Comparison of ENCODE assay signal across 13 cellular contexts in the genomic region with DNA sequence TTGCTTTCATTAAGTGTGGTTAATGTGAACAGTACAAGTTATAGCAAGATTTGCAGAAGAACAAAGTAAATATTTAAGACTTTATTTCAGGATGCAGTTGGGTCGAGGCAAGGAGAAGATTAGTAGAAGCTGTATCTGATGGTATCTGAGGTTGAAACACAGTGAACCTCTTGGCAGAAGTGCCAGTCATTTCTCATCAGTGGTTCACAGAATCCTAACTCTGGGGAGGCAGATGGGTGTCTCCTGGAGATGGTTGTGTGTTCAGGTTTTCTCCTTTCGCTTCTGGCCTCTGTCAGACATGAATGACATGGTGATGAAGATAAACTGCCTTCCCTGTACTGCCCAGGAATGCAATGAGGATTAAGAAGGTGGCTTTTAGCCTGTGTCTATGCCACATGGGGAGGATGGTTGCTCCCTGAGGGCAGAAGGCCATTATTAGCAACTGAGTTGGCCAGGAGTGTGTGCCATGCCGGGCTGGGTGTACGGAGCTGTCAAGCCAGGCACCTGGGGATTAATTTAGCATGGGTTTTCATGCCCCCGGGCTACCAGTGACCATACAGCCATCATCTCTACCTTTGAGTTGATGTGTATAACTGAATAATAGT. TPM values are rescaled to one million over a fixed set of nuclear protein-coding genes. Genes with fewer than 3 reads are reported as not detected.
DNase-seq lines count a peak whose midpoint lies in the region; ATAC-seq and TF ChIP-seq lines count a peak whose summit lies in the region.
"Had no signal": no experiment of that assay in that cellular context is flagged by ENCODE, and none has a peak within 500 bp of the region (broad histone marks: within the 10 kb centered on the region; RNA-seq: fewer than 3 reads in every experiment).

No MANE protein-coding gene starts in this region.

- peaks cover 0 to 56% of the 10 kb centered on the region in 2 donors for H3K4me1 ChIP-seq in right atrium auricular region

- peak; percentile 58 for ATAC-seq in Right ventricle myocardium inferior
- ATAC-seq: Panc1 had no signal

- no peaks in the 10 kb centered on the region for H3K27me3 ChIP-seq in right atrium auricular region
- H3K27me3 ChIP-seq: tibial nerve had no signal

- no peak overlapping the region for H3K4me3 ChIP-seq in right atrium auricular region
- H3K4me3 ChIP-seq: tibial nerve had no signal

- TF ChIP-seq CTCF in right atrium auricular region (IDR thresholded peaks at IDR 0.05) = no peak

- intact Hi-C loops in Right ventricle myocardium inferior (cut with DNase I) (loop anchor here (5.0 kb wide), 1 partner anchor 125 kb away; no protein-coding TSS in a partner anchor), cardiac septum (cut with DNase I) (no loop called here)

- DNase-seq in Right ventricle myocardium inferior (ENCODE audit: missing footprints) (no peak), cardiac septum (ENCODE audit: low spot score) (no peak), RPMI7951 (ENCODE audit: low read depth) (peak; percentile 24), right atrium auricular region (ENCODE audit: low spot score) (no peak), hepatic stellate cell (ENCODE audit: low spot score) (no peak), NK-92 (lab: John Stamatoyannopoulos, UW; ENCODE audit: unreplicated experiment) (no peak), NOMO-1 treated with dmso at 0.1 percent for 144 hours (lab: John Stamatoyannopoulos, UW; ENCODE audit: unreplicated experiment) (no peak), putamen (ENCODE audit: low spot score) (no peak)
- DNase-seq: foreskin melanocyte, midbrain, NCI-H226 had no signal

- no peaks in the 10 kb centered on the region for H3K36me3 ChIP-seq in right atrium auricular region
- H3K36me3 ChIP-seq: tibial nerve had no signal

- peak overlapping the region; percentile 32 to 66 for H3K27ac ChIP-seq in right atrium auricular region
- H3K27ac ChIP-seq: tibial nerve had no signal

- H3K9me3 ChIP-seq in right atrium auricular region = no peaks in the 10 kb centered on the region
- H3K9me3 ChIP-seq: tibial nerve had no signal

RNA-seq across cellular contexts. Expression of a gene that starts 28.0 kb away (rescaled TPM):
- total RNA-seq in Right ventricle myocardium inferior (92.3 TPM), cardiac septum (75.3 TPM), right atrium auricular region (10 to 100 TPM; 56.9 to 91.0 TPM)
- 23.9 and 31.0 TPM in 2 replicates for total RNA-seq in RPMI7951 (2014; rRNA removed; shearing (Covaris generic))
